Comparison of ENCODE assay signal across 1 cellular context in the genomic region with DNA sequence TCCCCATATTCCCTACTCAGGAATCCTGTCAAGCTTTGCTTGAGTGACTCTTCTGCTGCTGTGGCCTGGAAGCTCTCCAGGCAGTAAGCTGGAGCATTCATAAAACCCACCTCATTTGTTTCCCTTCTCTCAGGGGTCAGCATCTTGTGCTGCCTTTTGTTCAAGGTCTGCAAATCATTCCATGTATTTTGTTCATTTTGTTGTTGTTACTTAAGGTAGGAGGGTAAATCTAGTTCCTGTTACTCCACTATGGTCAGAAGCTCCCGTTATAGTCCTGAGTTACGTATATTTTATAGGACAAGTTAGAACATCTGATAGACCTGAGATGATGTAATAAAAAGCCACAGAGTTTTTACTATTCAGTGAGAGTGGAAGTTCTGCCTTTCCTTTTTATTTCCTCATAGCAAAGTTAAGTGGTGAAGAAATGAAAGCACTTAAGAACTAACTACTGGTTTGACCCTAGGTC.
TF ChIP-seq lines count a peak whose summit lies in the region.

No MANE protein-coding gene starts in this region.

TF ChIP-seq in SK-N-SH treated with all-trans-retinoic acid at 6 μM for 48 hours, 23 proteins besides CTCF, POLR2A, EP300 and RAD21 (continued from another document):
- TF ChIP-seq POU6F1 (CRISPR knock-in tag; IDR thresholded peaks at IDR 0.05; ENCODE audit: borderline replicate concordance, low read depth), result no peak
- TF ChIP-seq PATZ1 (CRISPR knock-in tag; IDR thresholded peaks at IDR 0.05; ENCODE audit: borderline replicate concordance), result no peak
- TF ChIP-seq SNAI2 (CRISPR knock-in tag; IDR thresholded peaks at IDR 0.05), result no peak
- no peak for TF ChIP-seq ZNF565 (CRISPR knock-in tag; conservative IDR thresholded peaks at IDR 0.05; ENCODE audit: low read depth)
